ENCODE assay signal across 8 cellular contexts in the genomic region with DNA sequence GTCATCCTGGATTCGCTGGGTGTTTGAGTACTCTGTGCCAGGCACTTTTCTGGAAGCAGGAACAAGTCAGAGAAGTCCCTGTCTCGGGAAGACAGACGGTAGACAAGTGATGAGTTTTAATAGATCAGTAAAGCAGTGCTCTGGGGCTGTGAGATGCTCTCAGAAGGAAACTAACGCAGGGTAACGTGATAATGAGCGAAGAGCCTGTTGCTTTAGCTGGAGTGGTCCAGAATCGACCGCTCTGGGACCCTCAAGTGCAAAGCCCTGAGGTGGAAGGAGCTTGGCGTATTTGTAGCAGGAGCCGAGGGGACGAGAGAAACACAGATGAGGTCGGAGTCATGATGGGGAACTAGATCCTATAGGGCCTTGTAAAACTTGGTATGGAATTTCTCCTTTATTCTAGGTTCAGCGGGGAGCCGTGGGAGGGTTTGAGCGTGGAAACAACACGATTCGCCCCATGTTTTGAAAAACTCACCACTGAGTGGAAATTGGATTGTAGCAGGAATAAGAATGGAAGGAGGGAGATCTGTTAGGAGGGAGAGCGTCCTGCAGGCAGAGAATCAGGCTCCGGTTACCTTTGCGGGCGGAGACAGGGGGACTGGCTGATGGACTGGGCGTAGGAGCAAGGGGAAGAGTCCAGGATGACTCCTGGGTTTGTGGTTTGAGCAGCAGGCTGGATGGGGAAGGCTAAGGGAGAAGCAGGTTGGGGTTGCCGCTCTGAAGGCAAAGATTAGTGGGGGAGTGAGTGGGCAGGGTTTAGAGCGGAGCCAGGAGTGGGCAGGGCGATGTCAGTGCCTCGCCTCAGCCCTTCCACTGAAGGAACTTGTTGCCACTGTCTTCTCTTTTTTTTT. TPM values are rescaled to one million over a fixed set of nuclear protein-coding genes. Genes with fewer than 3 reads are reported as not detected.
DNase-seq lines count a peak whose midpoint lies in the region; ATAC-seq and TF ChIP-seq lines count a peak whose summit lies in the region.

No MANE protein-coding gene starts in this region.

- no peaks in the 10 kb centered on the region for H3K9me3 ChIP-seq in ES-I3 (ENCODE audit: control insufficient read depth, insufficient read depth, low read length)
- no peaks in the 10 kb centered on the region for H3K9me3 ChIP-seq in lower lobe of right lung
- H3K9me3 ChIP-seq in upper lobe of right lung, result no peaks in the 10 kb centered on the region

- TF ChIP-seq CTCF in lower lobe of right lung (IDR thresholded peaks at IDR 0.05), result no peak
- TF ChIP-seq CTCF in upper lobe of right lung (IDR thresholded peaks at IDR 0.05), result no peak

- H3K4me1 ChIP-seq in ES-I3 (ENCODE audit: insufficient read depth, low read length) (peaks cover 9% of the 10 kb centered on the region; the same call in 1 of the 2 replicates), lower lobe of right lung (peaks cover 38% of the 10 kb centered on the region), upper lobe of right lung (peaks cover 13% of the 10 kb centered on the region)

- peak overlapping the region; percentile 86 for H3K9ac ChIP-seq in ES-I3 (ENCODE audit: low read depth, low read length)

- DNase-seq in Kasumi-1 (lab: John Stamatoyannopoulos, UW) (peak; percentile 29 to 42), astrocyte of the hippocampus (ENCODE audit: low read depth, low spot score) (peak; percentile 29), lower lobe of right lung (no peak), upper lobe of right lung (peak; percentile 67), COLO829 (ENCODE audit: low spot score) (no peak)

- intact Hi-C loops in lower lobe of right lung (cut with DNase I), result no loop called here
- intact Hi-C loops in upper lobe of right lung (cut with DNase I), result no loop called here

- ATAC-seq in lower lobe of right lung (no peak), upper lobe of right lung (peak; percentile 4), HG03521 (IDR thresholded peaks at IDR 0.05; ENCODE audit: unreplicated experiment) (no peak), HG03097 (IDR thresholded peaks at IDR 0.05; ENCODE audit: low FRiP score, unreplicated experiment) (no peak)

- peak overlapping the region; percentile 79 for H3K27ac ChIP-seq in lower lobe of right lung
- peak overlapping the region; percentile 75 for H3K27ac ChIP-seq in upper lobe of right lung

- H3K27me3 ChIP-seq in lower lobe of right lung (ENCODE audit: low read depth), result no peaks in the 10 kb centered on the region
- no peaks in the 10 kb centered on the region for H3K27me3 ChIP-seq in upper lobe of right lung

- H3K36me3 ChIP-seq in ES-I3 (ENCODE audit: insufficient read depth, low read length) (no peaks in the 10 kb centered on the region; the same call in 1 of the 2 replicates), lower lobe of right lung (peaks cover 33% of the 10 kb centered on the region), upper lobe of right lung (peaks cover 31% of the 10 kb centered on the region)

- peak overlapping the region; percentile 68 for H3K4me3 ChIP-seq in lower lobe of right lung
- peak overlapping the region; percentile 66 for H3K4me3 ChIP-seq in upper lobe of right lung

RNA-seq across cellular contexts. Expression of a gene that starts 0.8 kb away (rescaled TPM):
- total RNA-seq in lower lobe of right lung, result 35.1 TPM
- 34.4 TPM for total RNA-seq in upper lobe of right lung

RNA-seq across cellular contexts. Expression of a gene that starts 8.7 kb away (rescaled TPM):
- total RNA-seq in lower lobe of right lung, result 100 TPM
- total RNA-seq in upper lobe of right lung, result 101 TPM

RNA-seq across cellular contexts. Expression of a gene that starts 19.5 kb away (rescaled TPM):
- total RNA-seq in lower lobe of right lung, result 1,633 TPM
- total RNA-seq in upper lobe of right lung, result 1,895 TPM

RNA-seq across cellular contexts. Expression of a gene that starts 33.8 kb away (rescaled TPM):
- 0.12 TPM for total RNA-seq in lower lobe of right lung
- total RNA-seq in upper lobe of right lung, result 0.52 TPM

RNA-seq across cellular contexts. Expression of a gene that starts 47.8 kb away (rescaled TPM):
- total RNA-seq in lower lobe of right lung (not detected), upper lobe of right lung (0.12 TPM)

Comparison
In these comparisons a context has a peak if more than half of its experiments do, and no peak if none do; other contexts are left out.
1. DNase-seq: peak in Kasumi-1 (2 of 2), astrocyte of the hippocampus (single experiment) and upper lobe of right lung (single experiment); none in lower lobe of right lung (single experiment) and COLO829 (single experiment).